23 cellular contexts compared by ENCODE assay signal in the genomic region with DNA sequence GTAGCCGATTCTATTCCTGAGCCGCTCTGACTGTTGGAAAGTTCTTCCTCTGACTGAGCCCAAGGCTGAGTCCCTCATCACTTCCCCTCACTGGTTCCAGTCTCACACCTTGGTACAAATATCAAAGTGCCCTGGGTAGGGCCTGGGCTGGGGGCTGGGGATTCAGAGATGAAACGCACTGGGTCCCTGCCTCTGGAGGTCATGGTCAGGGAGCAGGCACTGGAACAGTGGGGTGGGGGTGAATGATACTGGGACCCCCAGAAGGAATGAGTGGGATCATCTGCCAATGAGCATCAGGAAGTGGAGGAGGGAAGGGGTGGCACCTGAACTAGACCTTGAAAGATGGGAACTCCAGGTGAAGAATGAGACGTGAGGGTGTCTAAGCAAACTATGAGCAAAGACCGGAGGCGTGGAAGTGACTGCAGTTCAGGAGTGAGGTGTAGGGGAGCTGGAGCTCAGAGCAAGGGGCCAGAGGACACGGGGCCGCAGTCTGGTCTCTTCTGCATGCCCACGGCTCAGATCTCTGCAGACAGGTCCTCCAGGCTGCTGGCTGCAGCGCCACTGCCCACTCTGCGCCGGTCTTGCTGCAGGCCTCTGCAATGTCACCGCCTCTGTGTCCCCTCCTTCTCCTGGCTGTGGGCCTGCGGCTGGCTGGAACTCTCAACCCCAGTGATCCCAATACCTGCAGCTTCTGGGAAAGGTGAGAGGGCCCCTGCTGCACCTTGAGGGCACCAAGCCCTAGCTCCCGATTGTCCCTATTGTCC. TPM values are rescaled to one million over a fixed set of nuclear protein-coding genes. Genes with fewer than 3 reads are reported as not detected.
A peak's percentile ranks its signal among the peaks of the same experiment; 100 is the strongest.
DNase-seq lines count a peak whose midpoint lies in the region; ATAC-seq, FAIRE-seq and TF ChIP-seq lines count a peak whose summit lies in the region.
"Had no signal": no experiment of that assay in that cellular context is flagged by ENCODE, and none has a peak within 500 bp of the region (broad histone marks: within the 10 kb centered on the region; RNA-seq: fewer than 3 reads in every experiment).

No MANE protein-coding gene starts in this region.

- H3K36me3 ChIP-seq in heart right ventricle (peaks cover 0 to 39% (median 14%) of the 10 kb centered on the region in 9 donors), endothelial cell of umbilical vein (ENCODE audit: control insufficient read depth in 2 of 2, extremely low read depth in 1 of 2, insufficient read depth in 2 of 2, low read length in 2 of 2) (peaks cover 13 to 27% of the 10 kb centered on the region in 2 experiments)
- H3K36me3 ChIP-seq: SJCRH30 had no signal

- H3K27me3 Mint-ChIP-seq in nephron (ENCODE audit: low read depth), result peaks cover 11% of the 10 kb centered on the region
- peaks cover 15% of the 10 kb centered on the region for H3K27me3 Mint-ChIP-seq in nephron progenitor cell (ENCODE audit: low read depth, poor library complexity)

- H3K4me3 Mint-ChIP-seq in nephron (peak overlapping the region in 2 of 3 experiments; percentile 28 to 45), nephron progenitor cell (no peak overlapping the region)
- H3K4me3 Mint-ChIP-seq: CD8-positive, alpha-beta T cell had no signal

- no peak overlapping the region for H3K9ac ChIP-seq in endothelial cell of umbilical vein (replicated peaks; ENCODE audit: extremely low read depth, insufficient read depth, low read length)

- intact Hi-C loops in heart right ventricle (cut with DNase I) (no loop called here), left ventricle myocardium superior (cut with micrococcal nuclease) (no loop called here), endothelial cell of umbilical vein (cut with micrococcal nuclease) (no loop called here)

- H3K27ac ChIP-seq in heart right ventricle (peak overlapping the region in 8 of 10 donors; percentile 3 to 98 (median 29)), endothelial cell of umbilical vein (ENCODE audit: insufficient read depth, low read depth, low read length) (peak overlapping the region; percentile 11)
- H3K27ac ChIP-seq: SJCRH30 had no signal

- H3K9me3 ChIP-seq in heart right ventricle (no peaks in the 10 kb centered on the region), endothelial cell of umbilical vein (replicated peaks; ENCODE audit: control insufficient read depth, insufficient read depth, low read length) (no peaks in the 10 kb centered on the region)
- H3K9me3 ChIP-seq: SJCRH30 had no signal

- H3K9me1 ChIP-seq in endothelial cell of umbilical vein (replicated peaks; ENCODE audit: control insufficient read depth, extremely low read depth, insufficient read depth, low read length), result no peaks in the 10 kb centered on the region

- H3K9me3 Mint-ChIP-seq in nephron (no peaks in the 10 kb centered on the region), nephron progenitor cell (no peaks in the 10 kb centered on the region)
- H3K9me3 Mint-ChIP-seq: CD8-positive, alpha-beta T cell had no signal

- WGBS in heart right ventricle, 2 donors, result 70 to 72% methylated on average over 15 of the region's 15 CpGs

- TF ChIP-seq CTCF in heart right ventricle (IDR thresholded peaks at IDR 0.05) (no peak), endothelial cell of umbilical vein (IDR thresholded peaks at IDR 0.05; ENCODE audit: extremely low read depth in 1 of 2, insufficient read depth in 1 of 2, low read depth in 1 of 2, low read length in 2 of 2) (no peak), nephron (IDR thresholded peaks at IDR 0.05; ENCODE audit: unreplicated experiment in 3 of 3) (no peak), nephron progenitor cell (IDR thresholded peaks at IDR 0.05) (no peak)

- H3K27ac Mint-ChIP-seq in nephron (peak overlapping the region; percentile 75 to 94 (median 78)), nephron progenitor cell (no peak overlapping the region)
- H3K27ac Mint-ChIP-seq: CD8-positive, alpha-beta T cell had no signal

- H3K4me1 Mint-ChIP-seq in nephron, result peaks cover 59% of the 10 kb centered on the region
- peaks cover 61% of the 10 kb centered on the region for H3K4me1 Mint-ChIP-seq in nephron progenitor cell

- POLR2A ChIA-PET in endothelial cell of umbilical vein (lab: Charles Lee), result interaction anchor here (0.6 kb wide), 1 partner anchor 11 kb away, joined by 6 read pairs; no protein-coding TSS in a partner anchor

- BruUV-seq in endothelial cell of umbilical vein (replicated peaks; lab: Mats Ljungman, UMichigan), result no TSS peak

- no peaks in the 10 kb centered on the region for H4K20me1 ChIP-seq in endothelial cell of umbilical vein (replicated peaks; ENCODE audit: control insufficient read depth, extremely low read depth, insufficient read depth, low read length)

- H3K27me3 ChIP-seq in heart right ventricle (peaks cover 0 to 5% (median 0%) of the 10 kb centered on the region in 7 donors), endothelial cell of umbilical vein (ENCODE audit: control insufficient read depth in 2 of 2, insufficient read depth in 2 of 2, low read length in 2 of 2) (no peaks in the 10 kb centered on the region)

- ATAC-seq in heart right ventricle (no peak), left ventricle myocardium superior (no peak), GM18909 (IDR thresholded peaks at IDR 0.05; ENCODE audit: poor library complexity, unreplicated experiment) (no peak)
- ATAC-seq: CD8-positive, alpha-beta T cell had no signal

- FAIRE-seq in endothelial cell of umbilical vein (lab: Jason Lieb, UNC), result no peak
- FAIRE-seq: GM18507 had no signal

- CTCF ChIA-PET in endothelial cell of umbilical vein (lab: Charles Lee), result interaction anchor here (0.8 to 1.7 kb wide), 4 partner anchors 16 to 214 kb away, joined by 3 read pairs; no protein-coding TSS in a partner anchor

- dilution Hi-C loops in endothelial cell of umbilical vein (cut with MboI; ENCODE audit: extremely low pct_ligation_motif_present, low sequenced_read_pairs), result no loop called here

- H3K4me2 ChIP-seq in endothelial cell of umbilical vein (ENCODE audit: insufficient read depth, low read length), result no peak overlapping the region

- H3K4me1 ChIP-seq in heart right ventricle, result peaks cover 18 to 93% (median 85%) of the 10 kb centered on the region in 9 donors
- peaks cover 85% of the 10 kb centered on the region for H3K4me1 ChIP-seq in endothelial cell of umbilical vein (ENCODE audit: control insufficient read depth, extremely low read depth, insufficient read depth, low read length)
- H3K4me1 ChIP-seq: SJCRH30 had no signal

- TF ChIP-seq POLR2A in endothelial cell of umbilical vein (IDR thresholded peaks at IDR 0.05; ENCODE audit: low read depth, low read length), result peak; percentile 27

- DNase-seq in heart right ventricle (no peak), left ventricle myocardium superior (no peak), endothelial cell of umbilical vein (ENCODE audit: low read depth, low spot score) (no peak), nephron progenitor cell (no peak), GM03348 (ENCODE audit: low spot score) (no peak)
- DNase-seq: AML-193; C1 segment of cervical spinal cord; CD8-positive, alpha-beta T cell; DMS153; Kasumi-1; NCI-H1694 treated with DMSO at 0.1 percent for 48 hours; NCI-H2081 treated with DMSO at 0.1 percent for 48 hours; NCI-H510A; NK-92 treated with Interleukin-12 subunit alpha and Interleukin-12 subunit beta, amount 100 ng/mL, for 24 hours; SJCRH30 had no signal

- H3K79me2 ChIP-seq in endothelial cell of umbilical vein (ENCODE audit: control insufficient read depth, insufficient read depth, low read length), result peaks cover 88% of the 10 kb centered on the region

- H3K36me3 Mint-ChIP-seq in nephron (ENCODE audit: low read depth), result peaks cover 5% of the 10 kb centered on the region
- H3K36me3 Mint-ChIP-seq in nephron progenitor cell (ENCODE audit: low read depth), result peaks cover 4% of the 10 kb centered on the region
- H3K36me3 Mint-ChIP-seq: CD8-positive, alpha-beta T cell had no signal

- no peak overlapping the region for H3K4me3 ChIP-seq in heart right ventricle
- H3K4me3 ChIP-seq in endothelial cell of umbilical vein (replicated peaks in 1 of 3; ENCODE audit: insufficient read depth in 1 of 3, low read depth in 1 of 3, low read length in 3 of 3), result no peak overlapping the region
- H3K4me3 ChIP-seq: SJCRH30 had no signal

- H2AFZ ChIP-seq in endothelial cell of umbilical vein (ENCODE audit: low read depth, low read length), result no peak overlapping the region

RNA-seq across cellular contexts. Expression of a gene that starts 10.0 kb away (rescaled TPM):
- total RNA-seq in heart right ventricle, result 10 to 100 TPM in 2 of 10 donors, 1 to 10 TPM in 8; 3.8 to 12.4 (median 7.1) TPM
- polyA plus RNA-seq in heart right ventricle, result 10 to 100 TPM in 1 of 2 donors, 1 to 10 TPM in 1; 6.2 to 13.7 TPM
- total RNA-seq in left ventricle myocardium superior, result 8.2 TPM
- total RNA-seq in endothelial cell of umbilical vein, result 88.7 and 90.7 TPM in 2 replicates
- polyA plus RNA-seq in endothelial cell of umbilical vein, result 101 and 106 TPM in 2 replicates
- polyA plus RNA-seq in endothelial cell of umbilical vein (2011; cell fraction: cytosol; rRNA removed), result 63.4 and 71.9 TPM in 2 replicates
- 345 and 371 TPM in 2 replicates for polyA plus RNA-seq in endothelial cell of umbilical vein (2011; cell fraction: nucleus; rRNA removed)
- 59.2 and 68.7 TPM in 2 replicates for polyA plus RNA-seq in endothelial cell of umbilical vein (2012)
- polyA minus RNA-seq in endothelial cell of umbilical vein, result 61.8 and 69.8 TPM in 2 replicates
- 0.31 TPM for polyA minus RNA-seq in endothelial cell of umbilical vein (2011; cell fraction: cytosol; rRNA and poly(A)+ RNA removed)
- 62.5 and 69.6 TPM in 2 replicates for polyA minus RNA-seq in endothelial cell of umbilical vein (2011; cell fraction: nucleus; rRNA and poly(A)+ RNA removed)
- total RNA-seq: CD8-positive, alpha-beta T cell; H4; SJCRH30 had no signal

RNA-seq across cellular contexts. Expression of a gene that starts 16.9 kb away (rescaled TPM):
- total RNA-seq in heart right ventricle (under 1 TPM in 3 of 10 donors, not detected in 7; 0.15 to 0.38 (median 0.35) TPM), left ventricle myocardium superior (0.17 TPM), endothelial cell of umbilical vein (0.66 and 1.2 TPM in 2 replicates)
- polyA plus RNA-seq in heart right ventricle (under 1 TPM; 0.06 to 0.51 TPM), endothelial cell of umbilical vein (0.33 and 0.35 TPM in 2 replicates)
- 0.06 and 0.13 TPM in 2 replicates for polyA plus RNA-seq in endothelial cell of umbilical vein (2011; cell fraction: cytosol; rRNA removed)
- 2.0 and 2.6 TPM in 2 replicates for polyA plus RNA-seq in endothelial cell of umbilical vein (2011; cell fraction: nucleus; rRNA removed)
- 0.46 and 0.51 TPM in 2 replicates for polyA plus RNA-seq in endothelial cell of umbilical vein (2012)
- polyA minus RNA-seq in endothelial cell of umbilical vein, result 0.28 and 0.36 TPM in 2 replicates
- not detected for polyA minus RNA-seq in endothelial cell of umbilical vein (2011; cell fraction: cytosol; rRNA and poly(A)+ RNA removed)
- 0.63 TPM in 1 of 2 replicates, not detected in the other for polyA minus RNA-seq in endothelial cell of umbilical vein (2011; cell fraction: nucleus; rRNA and poly(A)+ RNA removed)
- total RNA-seq: A172; CD8-positive, alpha-beta T cell; G401; H4; MCF 10A; SJCRH30 had no signal
- polyA plus RNA-seq: AG04450 had no signal

RNA-seq across cellular contexts. Expression of a gene that starts 42.8 kb away (rescaled TPM):
- total RNA-seq in heart right ventricle (1 to 10 TPM in 4 of 10 donors, under 1 TPM in 6; 0.15 to 3.7 (median 0.69) TPM), left ventricle myocardium superior (0.69 TPM), endothelial cell of umbilical vein (not detected in 2 replicates)
- polyA plus RNA-seq in heart right ventricle (1 to 10 TPM in 1 of 2 donors, under 1 TPM in 1; 0.28 to 1.5 TPM), endothelial cell of umbilical vein (0.07 TPM in 1 of 2 replicates, not detected in the other)
- polyA plus RNA-seq in endothelial cell of umbilical vein (2011; cell fraction: cytosol; rRNA removed), result 0.03 TPM in 1 of 2 replicates, not detected in the other
- polyA plus RNA-seq in endothelial cell of umbilical vein (2011; cell fraction: nucleus; rRNA removed), result 0.07 and 0.11 TPM in 2 replicates
- not detected in 2 replicates for polyA plus RNA-seq in endothelial cell of umbilical vein (2012)
- 0.34 TPM in 1 of 2 replicates, not detected in the other for polyA minus RNA-seq in endothelial cell of umbilical vein
- polyA minus RNA-seq in endothelial cell of umbilical vein (2011; cell fraction: cytosol; rRNA and poly(A)+ RNA removed), result not detected
- polyA minus RNA-seq in endothelial cell of umbilical vein (2011; cell fraction: nucleus; rRNA and poly(A)+ RNA removed), result not detected in 2 replicates
- total RNA-seq: SJCRH30 had no signal
- polyA plus RNA-seq: AG04450 had no signal

RNA-seq across cellular contexts. Expression of a gene that starts 44.6 kb away (rescaled TPM):
- total RNA-seq in heart right ventricle (under 1 TPM; 0.04 to 0.20 (median 0.07) TPM), left ventricle myocardium superior (0.72 TPM), endothelial cell of umbilical vein (not detected in 2 replicates)
- polyA plus RNA-seq in heart right ventricle (under 1 TPM; 0.01 to 0.80 TPM), endothelial cell of umbilical vein (not detected in 2 replicates)
- polyA plus RNA-seq in endothelial cell of umbilical vein (2011; cell fraction: cytosol; rRNA removed), result not detected in 2 replicates
- not detected in 2 replicates for polyA plus RNA-seq in endothelial cell of umbilical vein (2011; cell fraction: nucleus; rRNA removed)
- polyA plus RNA-seq in endothelial cell of umbilical vein (2012), result not detected in 2 replicates
- polyA minus RNA-seq in endothelial cell of umbilical vein, result not detected in 2 replicates
- not detected for polyA minus RNA-seq in endothelial cell of umbilical vein (2011; cell fraction: cytosol; rRNA and poly(A)+ RNA removed)
- polyA minus RNA-seq in endothelial cell of umbilical vein (2011; cell fraction: nucleus; rRNA and poly(A)+ RNA removed), result not detected in 2 replicates
- total RNA-seq: A172, G401, H4, MCF 10A, SJCRH30 had no signal
- polyA plus RNA-seq: AG04450 had no signal
